Comparison of ENCODE assay signal across 8 cellular contexts in the genomic region with DNA sequence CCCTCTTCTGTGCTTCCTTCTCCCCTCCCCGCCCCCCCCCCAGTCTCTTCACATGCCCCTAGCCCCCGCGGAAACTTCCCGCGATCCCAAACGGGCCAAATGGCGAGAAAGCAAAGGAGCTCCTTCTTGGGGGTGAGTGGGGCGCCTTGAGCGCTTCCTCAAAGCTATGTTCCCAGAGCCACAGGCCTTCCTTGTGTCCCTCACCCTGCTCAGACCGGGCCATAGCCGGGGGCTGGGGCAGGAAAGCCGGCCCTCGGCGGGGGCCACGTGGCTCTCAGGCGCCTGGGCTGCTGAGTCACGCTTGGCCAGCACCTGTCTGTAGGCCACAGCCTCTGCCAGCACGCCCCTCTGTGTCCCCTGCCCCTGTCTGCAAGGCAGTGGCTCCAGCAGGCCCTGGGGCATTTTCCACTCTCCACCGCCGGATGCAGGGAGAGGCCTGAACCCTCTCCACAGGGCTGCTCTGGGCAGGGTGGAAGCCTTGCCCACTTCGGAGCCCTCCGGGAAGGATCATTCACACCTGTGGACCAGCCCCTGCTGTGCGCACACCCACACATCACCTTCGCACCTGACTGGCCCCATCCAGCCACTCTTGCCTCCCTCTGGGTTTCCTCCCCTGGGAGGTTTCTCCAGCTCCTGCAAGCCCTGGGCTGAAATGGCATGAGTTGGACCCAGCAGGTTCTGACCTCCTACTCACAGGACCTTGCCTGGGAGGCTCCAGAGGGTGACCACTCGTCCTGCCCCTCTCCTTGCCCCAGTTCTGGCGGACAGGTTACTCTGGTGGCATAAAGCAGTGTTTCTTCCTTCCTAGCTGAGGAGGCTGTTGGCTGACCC. TPM values are rescaled to one million over a fixed set of nuclear protein-coding genes. Genes with fewer than 3 reads are reported as not detected.
A peak's percentile ranks its signal among the peaks of the same experiment; 100 is the strongest.
DNase-seq lines count a peak whose midpoint lies in the region; ATAC-seq and TF ChIP-seq lines count a peak whose summit lies in the region.

No MANE protein-coding gene starts in this region.

- peak overlapping the region; percentile 56 for H3K9ac ChIP-seq in SU-DHL-6 (ENCODE audit: low read length)

- DNase-seq in NCI-H1092 (lab: John Stamatoyannopoulos, UW) (peak; percentile 47), NCI-H1092 treated with DMSO at 0.1 percent for 48 hours (lab: John Stamatoyannopoulos, UW) (no peak), left lung (peak; percentile 86 to 94)
- DNase-seq in stimulated activated CD4-positive, alpha-beta T cell treated with anti-CD3 and anti-CD28 coated beads, Interleukin-2, amount 100 ng/mL, for 4 hours (ENCODE audit: low read depth) = peak; percentile 21

- peaks cover 12% of the 10 kb centered on the region for H3K79me2 ChIP-seq in SU-DHL-6 (ENCODE audit: insufficient read depth, low read length)

- no peaks in the 10 kb centered on the region for H3K27me3 ChIP-seq in SU-DHL-6 (ENCODE audit: low read length)
- H3K27me3 ChIP-seq in left lung = no peaks in the 10 kb centered on the region

- H2AFZ ChIP-seq in SU-DHL-6 (ENCODE audit: low read depth, low read length, severe bottlenecking) = peak overlapping the region; percentile 23

- H3K36me3 ChIP-seq in SU-DHL-6 (ENCODE audit: low read length) = no peaks in the 10 kb centered on the region
- H3K36me3 ChIP-seq in left lung = peaks cover 8 to 30% of the 10 kb centered on the region in 2 donors

- H3K9me2 ChIP-seq in SU-DHL-6 (replicated peaks; ENCODE audit: insufficient read depth, low read length) = no peaks in the 10 kb centered on the region

- peaks cover 10% of the 10 kb centered on the region; the same call in 1 of the 2 replicates for H3F3A ChIP-seq in SU-DHL-6 (ENCODE audit: insufficient read depth)

- H3K4me3 ChIP-seq in SU-DHL-6 (ENCODE audit: insufficient read depth, low read length, poor library complexity, severe bottlenecking) = peak overlapping the region; percentile 44
- peak overlapping the region; percentile 17 to 96 for H3K4me3 ChIP-seq in left lung

- ATAC-seq in HG03354 (IDR thresholded peaks at IDR 0.05; ENCODE audit: poor library complexity, severe bottlenecking, unreplicated experiment) (peak; percentile 21), left lung (peak; percentile 52), HG03442 (IDR thresholded peaks at IDR 0.05; ENCODE audit: unreplicated experiment) (no peak)

- peaks cover 40 to 70% of the 10 kb centered on the region in 2 donors for H3K4me1 ChIP-seq in left lung

- intact Hi-C loops in left lung (cut with DNase I) = no loop called here

- peak overlapping the region; percentile 76 for H3K4me2 ChIP-seq in SU-DHL-6 (ENCODE audit: low read depth, low read length, poor library complexity, severe bottlenecking)

- peaks cover 6% of the 10 kb centered on the region for H4K20me1 ChIP-seq in SU-DHL-6 (ENCODE audit: low read depth, low read length)

- H3K27ac ChIP-seq in SU-DHL-6 (ENCODE audit: low read depth, low read length) (peak overlapping the region; percentile 68), cingulate gyrus (ENCODE audit: low read depth, low read length) (peak overlapping the region; percentile 100), left lung (peak overlapping the region; percentile 98 to 100)

- TF ChIP-seq CTCF in SU-DHL-6 (IDR thresholded peaks at IDR 0.05; ENCODE audit: insufficient read depth, low read length, poor library complexity, severe bottlenecking) (no peak), left lung (IDR thresholded peaks at IDR 0.05) (no peak)

- no peaks in the 10 kb centered on the region for H3K9me3 ChIP-seq in SU-DHL-6 (ENCODE audit: insufficient read depth, low read length)
- H3K9me3 ChIP-seq in left lung = no peaks in the 10 kb centered on the region

RNA-seq across cellular contexts. Expression of a gene that starts 1.2 kb away (rescaled TPM):
- 100 to 1,000 TPM; 505 to 637 TPM for total RNA-seq in left lung

RNA-seq across cellular contexts. Expression of a gene that starts 12.8 kb away (rescaled TPM):
- total RNA-seq in left lung = 100 to 1,000 TPM; 142 to 191 TPM

RNA-seq across cellular contexts. Expression of a gene that starts 25.7 kb away (rescaled TPM):
- total RNA-seq in left lung = 10 to 100 TPM; 16.4 to 19.6 TPM

RNA-seq across cellular contexts. Expression of a gene that starts 39.1 kb away (rescaled TPM):
- total RNA-seq in left lung = 10 to 100 TPM; 16.9 to 18.2 TPM
